9 cellular contexts compared by ENCODE assay signal in the genomic region with DNA sequence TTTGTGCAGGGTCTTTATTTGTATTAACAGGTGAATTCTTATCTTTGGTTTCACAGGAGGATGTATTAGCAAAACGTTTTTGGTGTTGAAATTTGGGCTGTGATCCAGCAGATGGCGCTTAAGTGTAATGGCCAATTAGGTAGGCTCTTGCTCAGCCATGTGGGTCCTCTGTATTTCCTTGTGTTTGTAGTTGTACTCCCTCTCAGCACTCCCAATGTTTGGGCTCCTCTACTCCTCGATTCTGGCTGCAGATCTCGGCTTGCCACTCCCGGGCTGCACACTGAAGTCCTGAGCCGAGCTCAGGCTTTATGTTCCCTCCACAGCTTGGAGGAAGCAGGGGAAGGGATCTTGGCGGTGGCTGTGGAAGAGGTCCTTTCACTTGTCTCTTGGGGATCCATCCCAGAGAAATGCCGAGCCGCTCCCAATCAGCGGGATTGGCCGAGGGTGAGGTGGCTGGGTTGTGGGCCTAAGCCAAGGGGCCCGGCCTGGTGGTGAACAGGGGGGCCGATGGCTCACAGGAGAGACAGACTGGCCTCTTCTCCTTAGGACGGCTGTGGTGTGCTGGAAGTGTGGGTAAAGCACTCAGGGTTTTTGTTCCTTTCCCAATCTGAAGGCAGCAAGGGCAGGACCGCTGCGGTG.
DNase-seq lines count a peak whose midpoint lies in the region; ATAC-seq, FAIRE-seq and TF ChIP-seq lines count a peak whose summit lies in the region.
"Had no signal": no experiment of that assay in that cellular context is flagged by ENCODE, and none has a peak within 500 bp of the region (broad histone marks: within the 10 kb centered on the region; RNA-seq: fewer than 3 reads in every experiment).

No MANE protein-coding gene starts in this region.

- H3K36me3 ChIP-seq in BJ (ENCODE audit: control insufficient read depth, insufficient read depth, low read length), result no peaks in the 10 kb centered on the region
- H3K36me3 ChIP-seq in endothelial cell of umbilical vein (ENCODE audit: control insufficient read depth in 2 of 2, extremely low read depth in 1 of 2, insufficient read depth in 2 of 2, low read length in 2 of 2), result no peaks in the 10 kb centered on the region
- H3K36me3 ChIP-seq: neutrophil had no signal

- H3K4me1 ChIP-seq in endothelial cell of umbilical vein (ENCODE audit: control insufficient read depth, extremely low read depth, insufficient read depth, low read length), result peaks cover 48% of the 10 kb centered on the region

- peak overlapping the region; percentile 98 for H3K27ac ChIP-seq in endothelial cell of umbilical vein (ENCODE audit: insufficient read depth, low read depth, low read length)
- H3K27ac ChIP-seq: neutrophil had no signal

- H2AFZ ChIP-seq in endothelial cell of umbilical vein (ENCODE audit: low read depth, low read length), result peak overlapping the region; percentile 46

- no peak overlapping the region for H3K9ac ChIP-seq in endothelial cell of umbilical vein (replicated peaks; ENCODE audit: extremely low read depth, insufficient read depth, low read length)

- no peak overlapping the region for H3K4me3 ChIP-seq in BJ (ENCODE audit: low read depth, low read length)
- H3K4me3 ChIP-seq in GM12875 (ENCODE audit: low read depth, low read length), result no peak overlapping the region
- no peak overlapping the region for H3K4me3 ChIP-seq in endothelial cell of umbilical vein (replicated peaks in 1 of 3; ENCODE audit: insufficient read depth in 1 of 3, low read depth in 1 of 3, low read length in 3 of 3)

- CTCF ChIA-PET in BJ (lab: Yijun Ruan, JAX) (interaction anchor here (0.7 to 4.6 kb wide), 6 partner anchors 12 to 1049 kb away, joined by 3 to 30 read pairs (median 4); no protein-coding TSS in a partner anchor), endothelial cell of umbilical vein (lab: Charles Lee) (interaction anchor here (0.6 to 4.7 kb wide), 11 partner anchors 9 to 373 kb away, joined by 3 to 33 read pairs (median 3); no protein-coding TSS in a partner anchor)

- no peaks in the 10 kb centered on the region for H4K20me1 ChIP-seq in endothelial cell of umbilical vein (replicated peaks; ENCODE audit: control insufficient read depth, extremely low read depth, insufficient read depth, low read length)

- H3K79me2 ChIP-seq in endothelial cell of umbilical vein (ENCODE audit: control insufficient read depth, insufficient read depth, low read length), result no peaks in the 10 kb centered on the region

- DNase-seq in BJ (ENCODE audit: low read depth) (no peak), OCI-M1 (lab: John Stamatoyannopoulos, UW) (peak; percentile 88), endothelial cell of umbilical vein (ENCODE audit: low read depth, low spot score) (peak; percentile 69), posterior vena cava (ENCODE audit: low spot score) (peak; percentile 79), T1000 (lab: John Stamatoyannopoulos, UW) (no peak)

- TF ChIP-seq POLR2A in endothelial cell of umbilical vein (IDR thresholded peaks at IDR 0.05; ENCODE audit: low read depth, low read length), result no peak

- H3K9me1 ChIP-seq in endothelial cell of umbilical vein (replicated peaks; ENCODE audit: control insufficient read depth, extremely low read depth, insufficient read depth, low read length), result no peaks in the 10 kb centered on the region

- H3K9me3 ChIP-seq in endothelial cell of umbilical vein (replicated peaks; ENCODE audit: control insufficient read depth, insufficient read depth, low read length), result no peaks in the 10 kb centered on the region
- H3K9me3 ChIP-seq: neutrophil had no signal

- FAIRE-seq in endothelial cell of umbilical vein (lab: Jason Lieb, UNC), result peak; percentile 52

- peak; percentile 63 for TF ChIP-seq CTCF in BJ (IDR thresholded peaks at IDR 0.05; ENCODE audit: insufficient read depth, low read depth, low read length)
- peak; percentile 66 for TF ChIP-seq CTCF in GM12875 (IDR thresholded peaks at IDR 0.05; ENCODE audit: borderline replicate concordance, insufficient read depth, low read depth, low read length)
- peak; percentile 45 to 60 for TF ChIP-seq CTCF in endothelial cell of umbilical vein (IDR thresholded peaks at IDR 0.05; ENCODE audit: extremely low read depth in 1 of 2, insufficient read depth in 1 of 2, low read depth in 1 of 2, low read length in 2 of 2)

- dilution Hi-C loops in endothelial cell of umbilical vein (cut with MboI; ENCODE audit: extremely low pct_ligation_motif_present, low sequenced_read_pairs), result no loop called here

- intact Hi-C loops in endothelial cell of umbilical vein (cut with micrococcal nuclease) (loop anchor here (1.0 to 10.0 kb wide), 4 partner anchors 65 to 339 kb away; no protein-coding TSS in a partner anchor), posterior vena cava (cut with DNase I) (loop anchor here in 1 of 2 donors (5.0 kb wide), 1 partner anchor 1899 kb away; no protein-coding TSS in a partner anchor)

- POLR2A ChIA-PET in BJ (lab: Charles Lee), result no interaction called here
- POLR2A ChIA-PET in endothelial cell of umbilical vein (lab: Charles Lee), result no interaction called here

- no TSS peak for BruUV-seq in endothelial cell of umbilical vein (replicated peaks; lab: Mats Ljungman, UMichigan)

- H3K4me2 ChIP-seq in endothelial cell of umbilical vein (ENCODE audit: insufficient read depth, low read length), result no peak overlapping the region

- H3K27me3 ChIP-seq in BJ (ENCODE audit: control insufficient read depth, insufficient read depth, low read length), result no peaks in the 10 kb centered on the region
- H3K27me3 ChIP-seq in endothelial cell of umbilical vein (ENCODE audit: control insufficient read depth in 2 of 2, insufficient read depth in 2 of 2, low read length in 2 of 2), result no peaks in the 10 kb centered on the region
- H3K27me3 ChIP-seq: neutrophil had no signal

- ATAC-seq in HG03565 (IDR thresholded peaks at IDR 0.05; ENCODE audit: unreplicated experiment) (peak; percentile 83), HG03097 (IDR thresholded peaks at IDR 0.05; ENCODE audit: low FRiP score, unreplicated experiment) (no peak)

TF ChIP-seq in endothelial cell of umbilical vein, 7 proteins besides CTCF, POLR2A, EP300 and RAD21:
- TF ChIP-seq JUN (IDR thresholded peaks at IDR 0.05; ENCODE audit: borderline replicate concordance, insufficient read depth, insufficient read length, low read depth), result no peak
- TF ChIP-seq POLR2AphosphoS5 (IDR thresholded peaks at IDR 0.05; ENCODE audit: insufficient read depth, low read depth, low read length), result no peak
- TF ChIP-seq MYC (IDR thresholded peaks at IDR 0.05; ENCODE audit: low read depth, low read length), result no peak
- TF ChIP-seq, protein P1, sequence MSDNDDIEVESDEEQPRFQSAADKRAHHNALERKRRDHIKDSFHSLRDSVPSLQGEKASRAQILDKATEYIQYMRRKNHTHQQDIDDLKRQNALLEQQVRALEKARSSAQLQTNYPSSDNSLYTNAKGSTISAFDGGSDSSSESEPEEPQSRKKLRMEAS (IDR thresholded peaks at IDR 0.05; ENCODE audit: insufficient read depth, insufficient read length), result no peak
- no peak for TF ChIP-seq FOS (IDR thresholded peaks at IDR 0.05; ENCODE audit: borderline replicate concordance, insufficient read depth, low read length)
- no peak for TF ChIP-seq GATA2 (IDR thresholded peaks at IDR 0.05; ENCODE audit: insufficient read depth, insufficient read length, low read depth, low read length)
TF ChIP-seq in endothelial cell of umbilical vein: peak in this region for 0.

Comparison
In these comparisons a context has a peak if more than half of its experiments do, and no peak if none do; other contexts are left out.
1. DNase-seq: peak in OCI-M1 (single experiment), endothelial cell of umbilical vein (single experiment) and posterior vena cava (single experiment); none in BJ (single experiment) and T1000 (single experiment).
2. Peak in every context shown above with its lines, with median percentiles within 50 percentile points of each other: CTCF ChIP-seq.